ENCODE assay signal across 22 cellular contexts in genomic region chr16:67201411-67202345, GRCh38. TPM values are rescaled to one million over a fixed set of nuclear protein-coding genes. Genes with fewer than 3 reads are reported as not detected.
"Had no signal": no experiment of that assay in that cellular context is flagged by ENCODE, and none has a peak within 500 bp of the region (broad histone marks: within the 10 kb centered on the region; RNA-seq: fewer than 3 reads in every experiment).

No MANE protein-coding gene starts in this region.

- H3K27me3 ChIP-seq: brain microvascular endothelial cell, cardiac muscle cell, Peyer's patch had no signal

- H3K4me3 ChIP-seq: cardiac muscle cell, Peyer's patch had no signal

- H3K9me3 ChIP-seq: Peyer's patch had no signal

- ATAC-seq: activated CD8-positive, alpha-beta T cell treated with anti-CD3 and anti-CD28 coated beads for 36 hours; activated T-cell treated with anti-CD3 and anti-CD28 coated beads, Interleukin-2, amount 50 U/mL, for 72 hours; T-helper 17 cell had no signal

- FAIRE-seq: TTC549 had no signal

- DNase-seq: activated CD4-positive, alpha-beta T cell treated with anti-CD3 and anti-CD28 coated beads, Interleukin-2, amount 10 ng/mL, durations not matched to agents 7 days and 5 days; activated CD4-positive, CD25-positive, alpha-beta regulatory T cell; activated CD8-positive, alpha-beta memory T cell treated with anti-CD3 and anti-CD28 coated beads, Interleukin-2, amount 50 U/mL, for 4 hours; activated CD8-positive, alpha-beta T cell treated with anti-CD3 and anti-CD28 coated beads for 36 hours; activated gamma-delta T cell treated with Interleukin-2 at 50 U/mL for 16 hours; activated naive CD4-positive, alpha-beta T cell treated with anti-CD3 and anti-CD28 coated beads, Interleukin-2, amount 10 ng/mL, durations not matched to agents 7 days and 5 days; activated naive CD8-positive, alpha-beta T cell treated with anti-CD3 and anti-CD28 coated beads for 36 hours; activated T-cell treated with anti-CD3 and anti-CD28 coated beads, Interleukin-2, amount 50 U/mL, for 72 hours; brain microvascular endothelial cell; NCI-H1105 treated with DMSO at 0.1 percent for 48 hours; NCI-H1436 treated with DMSO at 0.1 percent for 48 hours; NCI-H187; NCI-H2081; NCI-H510A treated with DMSO at 0.1 percent for 48 hours; Peyer's patch; SIG-M5; T-helper 17 cell; T-helper 9 cell had no signal

- H3K27ac ChIP-seq: brain microvascular endothelial cell, cardiac muscle cell, Peyer's patch, VCaP had no signal

RNA-seq across cellular contexts. Expression of gene EXOC3L1, which starts 11.7 kb away (rescaled TPM):
- total RNA-seq: activated CD4-positive, alpha-beta T cell treated with anti-CD3 and anti-CD28 coated beads, Interleukin-2, amount 10 ng/mL, durations not matched to agents 7 days and 5 days; activated T-cell treated with anti-CD3 and anti-CD28 coated beads, Interleukin-2, amount 50 U/mL, for 72 hours; activated T-helper 2 cell treated with anti-CD3 and anti-CD28 coated beads, Interferon-gamma antibody, Interleukin-2, Interleukin-4, amounts not matched to agents 10 μg/mL and 5 μg/mL and 100 μg/mL, durations not matched to agents 14 hours and 24 hours and 36 hours; T-helper 17 cell had no signal
